ENCODE assay signal across 4 cellular contexts in genomic region chr3:10053054-10053453, GRCh38. TPM values are rescaled to one million over a fixed set of nuclear protein-coding genes. Genes with fewer than 3 reads are reported as not detected.
"Had no signal": no experiment of that assay in that cellular context is flagged by ENCODE, and none has a peak within 500 bp of the region (broad histone marks: within the 10 kb centered on the region; RNA-seq: fewer than 3 reads in every experiment).

No MANE protein-coding gene starts in this region.

RNA-seq across cellular contexts. Expression of gene FANCD2OS, which starts 55.0 kb away (rescaled TPM):
- total RNA-seq: LHCN-M2, M059J, MCF 10A, NCI-H460 had no signal
